In genomic region chr3:156657440-156657839, GRCh38 we compare ENCODE assay signal across 37 cellular contexts. TPM values are rescaled to one million over a fixed set of nuclear protein-coding genes. Genes with fewer than 3 reads are reported as not detected.
DNase-seq lines count a peak whose midpoint lies in the region; ATAC-seq, FAIRE-seq and TF ChIP-seq lines count a peak whose summit lies in the region.
"Had no signal": no experiment of that assay in that cellular context is flagged by ENCODE, and none has a peak within 500 bp of the region (broad histone marks: within the 10 kb centered on the region; RNA-seq: fewer than 3 reads in every experiment).

No MANE protein-coding gene starts in this region.

- H4K8ac ChIP-seq in trophoblast cell (ENCODE audit: low read depth, low read length) = no peak overlapping the region

- H4K20me1 ChIP-seq in K562 (replicated peaks; ENCODE audit: control insufficient read depth, insufficient read depth, low read length) = no peaks in the 10 kb centered on the region
- H4K20me1 ChIP-seq: BLaER1; BLaER1 treated with 17β-estradiol and CSF1 and Interleukin-3, amounts not matched to agents 10 nM and 100 nM had no signal

- no peak for FAIRE-seq in K562 (lab: Jason Lieb, UNC)
- FAIRE-seq: A204.1, A549, D721Med had no signal

- H3K23ac ChIP-seq in trophoblast cell (ENCODE audit: low read length) = no peak overlapping the region

- H3K9ac ChIP-seq in K562 (ENCODE audit: insufficient read depth in 1 of 2, low read depth in 2 of 2, low read length in 2 of 2) (no peak overlapping the region), trophoblast cell (ENCODE audit: low read length) (no peak overlapping the region)
- H3K9ac ChIP-seq: BLaER1; BLaER1 treated with 17β-estradiol and CSF1 and Interleukin-3, amounts not matched to agents 10 nM and 100 nM had no signal

- intact Hi-C loops in K562 (cut with micrococcal nuclease) = no loop called here

- BruUV-seq in K562 (replicated peaks; lab: Mats Ljungman, UMichigan) = no TSS peak

- TF ChIP-seq POLR2A in K562 (conservative IDR thresholded peaks at IDR 0.05) = no peak

- H3K4me2 ChIP-seq in K562 (ENCODE audit: insufficient read depth, low read length) (no peak overlapping the region), trophoblast cell (ENCODE audit: low read length) (no peak overlapping the region)
- H3K4me2 ChIP-seq: A549; BLaER1; BLaER1 treated with 17β-estradiol and CSF1 and Interleukin-3, amounts not matched to agents 10 nM and 100 nM had no signal

- in situ Hi-C loops in K562 (cut with MboI) = loop anchor here (25.0 kb wide), 1 partner anchor 645 kb away; no protein-coding TSS in a partner anchor

- 83% methylated on average over 2 of the region's 2 CpGs for WGBS in K562 (ENCODE audit: insufficient coverage, low coverage, missing lambda C conversion rate)
- WGBS in trophoblast cell (ENCODE audit: extremely low coverage, insufficient coverage, insufficient read length) = no CpG with 5 or more reads among the region's 2 CpGs

- H3K27ac Mint-ChIP-seq in activated naive CD4-positive, alpha-beta T cell treated with anti-CD3 and anti-CD28 coated beads, Interleukin-2, amount 50 U/mL, for 24 hours = peak overlapping the region; percentile 43
- H3K27ac Mint-ChIP-seq in activated naive CD4-positive, alpha-beta T cell treated with anti-CD3 and anti-CD28 coated beads, Interleukin-2, amount 50 U/mL, for 72 hours = no peak overlapping the region
- H3K27ac Mint-ChIP-seq in activated naive CD8-positive, alpha-beta T cell treated with anti-CD3 and anti-CD28 coated beads, Interleukin-2, amount 50 U/mL, for 24 hours = no peak overlapping the region
- no peak overlapping the region for H3K27ac Mint-ChIP-seq in activated naive CD8-positive, alpha-beta T cell treated with anti-CD3 and anti-CD28 coated beads for 36 hours
- H3K27ac Mint-ChIP-seq: B cell; CD14-positive monocyte; CD4-positive, alpha-beta memory T cell; CD4-positive, alpha-beta T cell; CD8-positive, alpha-beta memory T cell had no signal

- no peaks in the 10 kb centered on the region for H3K9me3 ChIP-seq in K562 (replicated peaks; ENCODE audit: control insufficient read depth, insufficient read depth, low read depth, low read length)
- no peaks in the 10 kb centered on the region for H3K9me3 ChIP-seq in trophoblast cell (ENCODE audit: insufficient read depth, low read depth, low read length)
- H3K9me3 ChIP-seq: A549; BE2C; BLaER1; BLaER1 treated with 17β-estradiol and CSF1 and Interleukin-3, amounts not matched to agents 10 nM and 100 nM had no signal

- H3K14ac ChIP-seq in trophoblast cell (ENCODE audit: low read length) = no peak overlapping the region

- H2BK12ac ChIP-seq in trophoblast cell (ENCODE audit: low read length) = no peak overlapping the region

- H3K36me3 Mint-ChIP-seq in activated naive CD4-positive, alpha-beta T cell treated with anti-CD3 and anti-CD28 coated beads, Interleukin-2, amount 50 U/mL, for 24 hours = no peaks in the 10 kb centered on the region
- no peaks in the 10 kb centered on the region for H3K36me3 Mint-ChIP-seq in activated naive CD4-positive, alpha-beta T cell treated with anti-CD3 and anti-CD28 coated beads, Interleukin-2, amount 50 U/mL, for 72 hours
- H3K36me3 Mint-ChIP-seq in activated naive CD8-positive, alpha-beta T cell treated with anti-CD3 and anti-CD28 coated beads, Interleukin-2, amount 50 U/mL, for 24 hours (ENCODE audit: low read depth) = no peaks in the 10 kb centered on the region
- H3K36me3 Mint-ChIP-seq in activated naive CD8-positive, alpha-beta T cell treated with anti-CD3 and anti-CD28 coated beads for 36 hours = no peaks in the 10 kb centered on the region
- H3K36me3 Mint-ChIP-seq: CD14-positive monocyte; CD4-positive, alpha-beta memory T cell; CD8-positive, alpha-beta T cell had no signal

- no peak overlapping the region for H3K4me3 Mint-ChIP-seq in activated naive CD4-positive, alpha-beta T cell treated with anti-CD3 and anti-CD28 coated beads, Interleukin-2, amount 50 U/mL, for 24 hours
- no peak overlapping the region for H3K4me3 Mint-ChIP-seq in activated naive CD8-positive, alpha-beta T cell treated with anti-CD3 and anti-CD28 coated beads, Interleukin-2, amount 50 U/mL, for 24 hours
- H3K4me3 Mint-ChIP-seq in activated naive CD8-positive, alpha-beta T cell treated with anti-CD3 and anti-CD28 coated beads for 36 hours = no peak overlapping the region
- H3K4me3 Mint-ChIP-seq: B cell; CD14-positive monocyte; CD4-positive, alpha-beta memory T cell; CD4-positive, alpha-beta T cell; CD4-positive, CD25-positive, alpha-beta regulatory T cell; CD8-positive, alpha-beta memory T cell; CD8-positive, alpha-beta T cell had no signal

- H3K27me3 Mint-ChIP-seq in activated naive CD4-positive, alpha-beta T cell treated with anti-CD3 and anti-CD28 coated beads, Interleukin-2, amount 50 U/mL, for 24 hours = no peaks in the 10 kb centered on the region
- H3K27me3 Mint-ChIP-seq in activated naive CD8-positive, alpha-beta T cell treated with anti-CD3 and anti-CD28 coated beads, Interleukin-2, amount 50 U/mL, for 24 hours = no peaks in the 10 kb centered on the region
- peaks cover 3% of the 10 kb centered on the region for H3K27me3 Mint-ChIP-seq in activated naive CD8-positive, alpha-beta T cell treated with anti-CD3 and anti-CD28 coated beads for 36 hours
- H3K27me3 Mint-ChIP-seq: B cell; CD4-positive, alpha-beta memory T cell; CD4-positive, alpha-beta T cell had no signal

- H3K4me1 Mint-ChIP-seq in activated naive CD4-positive, alpha-beta T cell treated with anti-CD3 and anti-CD28 coated beads, Interleukin-2, amount 50 U/mL, for 24 hours = peaks cover 5% of the 10 kb centered on the region
- peaks cover 5% of the 10 kb centered on the region for H3K4me1 Mint-ChIP-seq in activated naive CD8-positive, alpha-beta T cell treated with anti-CD3 and anti-CD28 coated beads, Interleukin-2, amount 50 U/mL, for 24 hours
- peaks cover 9% of the 10 kb centered on the region for H3K4me1 Mint-ChIP-seq in activated naive CD8-positive, alpha-beta T cell treated with anti-CD3 and anti-CD28 coated beads for 36 hours

- TF ChIP-seq RAD21 in K562 (CRISPR knock-in tag; conservative IDR thresholded peaks at IDR 0.05 in 1 of 2, IDR thresholded peaks at IDR 0.05 in 1 of 2) = no peak

- no peak overlapping the region for H4K12ac ChIP-seq in trophoblast cell (ENCODE audit: low read depth, low read length)

- POLR2A ChIA-PET in K562 (lab: Yijun Ruan, JAX) = no interaction called here

- DNase-seq in activated naive CD4-positive, alpha-beta T cell treated with anti-CD3 and anti-CD28 coated beads, Interleukin-2, amount 50 U/mL, for 72 hours (ENCODE audit: low spot score in 2 of 2) = no peak
- DNase-seq in activated naive CD8-positive, alpha-beta T cell treated with anti-CD3 and anti-CD28 coated beads, Interleukin-2, amount 50 U/mL, for 24 hours = no peak
- no peak for DNase-seq in activated naive CD8-positive, alpha-beta T cell treated with anti-CD3 and anti-CD28 coated beads for 36 hours
- DNase-seq in K562 (ENCODE audit: extremely low read depth in 1 of 4, low spot score in 3 of 4) = no peak
- peak; percentile 43 to 80 for DNase-seq in trophoblast cell
- DNase-seq: 8988T; ACHN; AML-193; BE2C; C1 segment of cervical spinal cord; Caco-2; Calu3; CD4-positive, alpha-beta memory T cell; CD4-positive, alpha-beta T cell; CD4-positive, CD25-positive, alpha-beta regulatory T cell; CD8-positive, alpha-beta memory T cell; CD8-positive, alpha-beta T cell; COR-L47; DMS 273 treated with DMSO at 0.1 percent for 48 hours; DMS153; DMS53; DMS79; DMS79 treated with DMSO at 0.1 percent for 48 hours; DND-41; EL had no signal

- H2AFZ ChIP-seq in K562 (ENCODE audit: low read depth, low read length) (no peak overlapping the region), trophoblast cell (ENCODE audit: insufficient read depth, low read length, poor library complexity) (no peak overlapping the region)

- no peaks in the 10 kb centered on the region for H3K36me3 ChIP-seq in K562 (ENCODE audit: control insufficient read depth, insufficient read depth, low read length)
- H3K36me3 ChIP-seq in trophoblast cell (ENCODE audit: control insufficient read depth in 1 of 2, insufficient read depth in 2 of 2, low read length in 2 of 2) = no peaks in the 10 kb centered on the region
- H3K36me3 ChIP-seq: BE2C; BLaER1; BLaER1 treated with 17β-estradiol and CSF1 and Interleukin-3, amounts not matched to agents 10 nM and 100 nM had no signal

- no peak overlapping the region for H3K18ac ChIP-seq in trophoblast cell (ENCODE audit: low read length)

- H3K4me1 ChIP-seq in K562 (replicated peaks in 1 of 2; ENCODE audit: control insufficient read depth in 2 of 2, insufficient read depth in 2 of 2, low read length in 2 of 2) = no peaks in the 10 kb centered on the region; a peak in 2 of 5 replicates
- no peaks in the 10 kb centered on the region for H3K4me1 ChIP-seq in trophoblast cell (ENCODE audit: control insufficient read depth in 1 of 2, insufficient read depth in 2 of 2, low read length in 2 of 2)
- H3K4me1 ChIP-seq: A549, BE2C had no signal

- no peak overlapping the region for H2BK120ac ChIP-seq in trophoblast cell (ENCODE audit: insufficient read depth, low read length, poor library complexity)

- H3K79me2 ChIP-seq in K562 (ENCODE audit: control insufficient read depth, insufficient read depth, low read length) = no peaks in the 10 kb centered on the region
- no peaks in the 10 kb centered on the region for H3K79me2 ChIP-seq in trophoblast cell (ENCODE audit: control insufficient read depth, insufficient read depth, low read length, poor library complexity)

- H3K79me1 ChIP-seq in trophoblast cell (ENCODE audit: low read length) = no peaks in the 10 kb centered on the region

- H2AK5ac ChIP-seq in trophoblast cell (ENCODE audit: low read length) = no peak overlapping the region

- H3K27me3 ChIP-seq in K562 (ENCODE audit: control insufficient read depth in 2 of 2, insufficient read depth in 2 of 2, low read length in 2 of 2) (no peaks in the 10 kb centered on the region), trophoblast cell (ENCODE audit: insufficient read depth, low read length) (no peaks in the 10 kb centered on the region)
- H3K27me3 ChIP-seq: BLaER1; BLaER1 treated with 17β-estradiol and CSF1 and Interleukin-3, amounts not matched to agents 10 nM and 100 nM had no signal

- no peak for ATAC-seq in activated naive CD4-positive, alpha-beta T cell treated with anti-CD3 and anti-CD28 coated beads, Interleukin-2, amount 50 U/mL, for 72 hours
- ATAC-seq in activated naive CD8-positive, alpha-beta T cell treated with anti-CD3 and anti-CD28 coated beads, Interleukin-2, amount 50 U/mL, for 24 hours = peak; percentile 43
- ATAC-seq in K562 (no peak; the same call in 2 of the 3 replicates), GM19328 (IDR thresholded peaks at IDR 0.05; ENCODE audit: unreplicated experiment) (no peak), HG03565 (IDR thresholded peaks at IDR 0.05; ENCODE audit: unreplicated experiment) (no peak)
- ATAC-seq: A549; CD8-positive, alpha-beta T cell had no signal

- TF ChIP-seq EP300 in K562 (IDR thresholded peaks at IDR 0.05; ENCODE audit: low read length) = no peak

- H3K4me3 ChIP-seq in K562 = no peak overlapping the region
- H3K4me3 ChIP-seq in trophoblast cell (ENCODE audit: low read depth, low read length) = no peak overlapping the region
- H3K4me3 ChIP-seq: A549; BLaER1; BLaER1 treated with 17β-estradiol and CSF1 and Interleukin-3, amounts not matched to agents 10 nM and 100 nM had no signal

- H3K9me3 Mint-ChIP-seq in activated naive CD4-positive, alpha-beta T cell treated with anti-CD3 and anti-CD28 coated beads, Interleukin-2, amount 50 U/mL, for 24 hours = no peaks in the 10 kb centered on the region
- H3K9me3 Mint-ChIP-seq in activated naive CD4-positive, alpha-beta T cell treated with anti-CD3 and anti-CD28 coated beads, Interleukin-2, amount 50 U/mL, for 72 hours = no peaks in the 10 kb centered on the region
- no peaks in the 10 kb centered on the region for H3K9me3 Mint-ChIP-seq in activated naive CD8-positive, alpha-beta T cell treated with anti-CD3 and anti-CD28 coated beads, Interleukin-2, amount 50 U/mL, for 24 hours
- H3K9me3 Mint-ChIP-seq in activated naive CD8-positive, alpha-beta T cell treated with anti-CD3 and anti-CD28 coated beads for 36 hours = no peaks in the 10 kb centered on the region
- H3K9me3 Mint-ChIP-seq: CD14-positive monocyte; CD4-positive, alpha-beta memory T cell; CD4-positive, alpha-beta T cell; CD8-positive, alpha-beta memory T cell; CD8-positive, alpha-beta T cell had no signal

- no peak overlapping the region for H2BK5ac ChIP-seq in trophoblast cell (ENCODE audit: low read depth, low read length, poor library complexity)

- no peak overlapping the region for H4K91ac ChIP-seq in trophoblast cell (ENCODE audit: low read depth, low read length)

- no peak overlapping the region for H3K4ac ChIP-seq in trophoblast cell (ENCODE audit: low read depth, low read length)

- CTCF ChIA-PET in K562 (lab: Yijun Ruan, JAX; ENCODE audit: low intra/inter-chr PET ratio) = no interaction called here

- H3K27ac ChIP-seq in K562 (ENCODE audit: extremely low read depth, low read depth, low read length) (no peak overlapping the region), trophoblast cell (ENCODE audit: low read depth, low read length) (no peak overlapping the region)
- H3K27ac ChIP-seq: 22Rv1; A549; BLaER1; BLaER1 treated with 17β-estradiol and CSF1 and Interleukin-3, amounts not matched to agents 10 nM and 100 nM; C4-2B had no signal

- no peak for TF ChIP-seq CTCF in K562 (IDR thresholded peaks at IDR 0.05 in 2 of 3, conservative IDR thresholded peaks at IDR 0.05 in 1 of 3; ENCODE audit: insufficient read depth in 2 of 3, low read depth in 1 of 3, low read length in 3 of 3)

- H3K9me1 ChIP-seq in K562 (ENCODE audit: control insufficient read depth, insufficient read depth, low read length) = no peaks in the 10 kb centered on the region

RNA-seq across cellular contexts. Expression of gene TIPARP, which starts 16.9 kb away (rescaled TPM):
- 100 to 1,000 TPM in 1 of 2 donors, 10 to 100 TPM in 1; 27.0 to 111 TPM for total RNA-seq in activated naive CD4-positive, alpha-beta T cell treated with anti-CD3 and anti-CD28 coated beads, Interleukin-2, amount 50 U/mL, for 72 hours
- 10 to 100 TPM; 26.9 to 27.0 TPM for total RNA-seq in activated naive CD8-positive, alpha-beta T cell treated with anti-CD3 and anti-CD28 coated beads for 36 hours
- total RNA-seq in K562 (2011; cell fraction: chromatin; rRNA removed; ENCODE audit: low replicate concordance) = 28.7 and 54.2 TPM in 2 replicates
- total RNA-seq in K562 (2011; cell fraction: nucleolus; rRNA removed) = 10.3 and 12.6 TPM in 2 replicates
- total RNA-seq in K562 (2011; cell fraction: nucleoplasm; rRNA removed) = 17.4 and 19.8 TPM in 2 replicates
- total RNA-seq in K562 (2014; rRNA removed) (15.1 and 15.8 TPM in 2 replicates), K562 (2014; rRNA removed; fragmentation: Illumina TruSeq; extraction: Trizol) (23.6 and 27.5 TPM in 2 replicates), K562 (2015; rRNA removed; fragmentation: Illumina TruSeq; extraction: Trizol) (29.4 TPM in 2 replicates), K562 (2021) (14.6 and 16.1 TPM in 2 replicates)
- polyA plus RNA-seq in K562 (2011; rRNA removed) (11.9 and 12.2 TPM in 2 replicates), K562 (2014; fragmentation: Illumina TruSeq; extraction: Trizol) (18.3 and 20.4 TPM in 2 replicates), K562 (2014; fragmentation: Nextera tagmentation; extraction: Ambion mirVana) (1 to 10 TPM; 2.4 to 3.5 TPM), K562 (2014; rRNA removed) (8.3 and 9.8 TPM in 2 replicates)
- polyA plus RNA-seq in K562 (2011; cell fraction: cytosol; rRNA removed) = 3.2 and 4.4 TPM in 2 replicates
- polyA plus RNA-seq in K562 (2011; cell fraction: nucleus; rRNA removed) = 9.7 and 13.4 TPM in 2 replicates
- polyA plus RNA-seq in K562 (2012) = 15.9 and 21.4 TPM in 2 replicates
- 16.7 and 20.8 TPM in 2 replicates for polyA minus RNA-seq in K562 (2011; rRNA and poly(A)+ RNA removed)
- 9.1 and 11.1 TPM in 2 replicates for polyA minus RNA-seq in K562 (2011; cell fraction: cytosol; rRNA and poly(A)+ RNA removed)
- polyA minus RNA-seq in K562 (2011; cell fraction: nucleus; rRNA and poly(A)+ RNA removed) = 17.1 and 47.2 TPM in 2 replicates
- 31.9 and 33.4 TPM in 2 replicates for polyA plus RNA-seq in trophoblast cell (2013)

Comparison
In these comparisons a context has a peak if more than half of its experiments do, and no peak if none do; other contexts are left out.
1. DNase-seq: peak in trophoblast cell (2 of 2); none in activated naive CD4-positive, alpha-beta T cell treated with anti-CD3 and anti-CD28 coated beads, Interleukin-2, amount 50 U/mL, for 72 hours (0 of 2), activated naive CD8-positive, alpha-beta T cell treated with anti-CD3 and anti-CD28 coated beads, Interleukin-2, amount 50 U/mL, for 24 hours (single experiment), activated naive CD8-positive, alpha-beta T cell treated with anti-CD3 and anti-CD28 coated beads for 36 hours (single experiment) and K562 (0 of 4).